In genomic region chr2:134771313-134771801, GRCh38 we compare ENCODE assay signal across 1 cellular context.
TF ChIP-seq lines count a peak whose summit lies in the region.

No MANE protein-coding gene starts in this region.

TF ChIP-seq in SK-N-SH treated with all-trans-retinoic acid at 6 μM for 48 hours, 23 proteins besides CTCF, POLR2A, EP300 and RAD21 (continued from another document):
- TF ChIP-seq, protein P1, sequence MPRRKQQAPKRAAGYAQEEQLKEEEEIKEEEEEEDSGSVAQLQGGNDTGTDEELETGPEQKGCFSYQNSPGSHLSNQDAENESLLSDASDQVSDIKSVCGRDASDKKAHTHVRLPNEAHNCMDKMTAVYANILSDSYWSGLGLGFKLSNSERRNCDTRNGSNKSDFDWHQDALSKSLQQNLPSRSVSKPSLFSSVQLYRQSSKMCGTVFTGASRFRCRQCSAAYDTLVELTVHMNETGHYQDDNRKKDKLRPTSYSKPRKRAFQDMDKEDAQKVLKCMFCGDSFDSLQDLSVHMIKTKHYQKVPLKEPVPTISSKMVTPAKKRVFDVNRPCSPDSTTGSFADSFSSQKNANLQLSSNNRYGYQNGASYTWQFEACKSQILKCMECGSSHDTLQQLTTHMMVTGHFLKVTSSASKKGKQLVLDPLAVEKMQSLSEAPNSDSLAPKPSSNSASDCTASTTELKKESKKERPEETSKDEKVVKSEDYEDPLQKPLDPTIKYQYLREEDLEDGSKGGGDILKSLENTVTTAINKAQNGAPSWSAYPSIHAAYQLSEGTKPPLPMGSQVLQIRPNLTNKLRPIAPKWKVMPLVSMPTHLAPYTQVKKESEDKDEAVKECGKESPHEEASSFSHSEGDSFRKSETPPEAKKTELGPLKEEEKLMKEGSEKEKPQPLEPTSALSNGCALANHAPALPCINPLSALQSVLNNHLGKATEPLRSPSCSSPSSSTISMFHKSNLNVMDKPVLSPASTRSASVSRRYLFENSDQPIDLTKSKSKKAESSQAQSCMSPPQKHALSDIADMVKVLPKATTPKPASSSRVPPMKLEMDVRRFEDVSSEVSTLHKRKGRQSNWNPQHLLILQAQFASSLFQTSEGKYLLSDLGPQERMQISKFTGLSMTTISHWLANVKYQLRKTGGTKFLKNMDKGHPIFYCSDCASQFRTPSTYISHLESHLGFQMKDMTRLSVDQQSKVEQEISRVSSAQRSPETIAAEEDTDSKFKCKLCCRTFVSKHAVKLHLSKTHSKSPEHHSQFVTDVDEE (CRISPR knock-in tag; IDR thresholded peaks at IDR 0.05): no peak
- TF ChIP-seq ZFP30 (CRISPR knock-in tag; IDR thresholded peaks at IDR 0.05): no peak
